In the genomic region with DNA sequence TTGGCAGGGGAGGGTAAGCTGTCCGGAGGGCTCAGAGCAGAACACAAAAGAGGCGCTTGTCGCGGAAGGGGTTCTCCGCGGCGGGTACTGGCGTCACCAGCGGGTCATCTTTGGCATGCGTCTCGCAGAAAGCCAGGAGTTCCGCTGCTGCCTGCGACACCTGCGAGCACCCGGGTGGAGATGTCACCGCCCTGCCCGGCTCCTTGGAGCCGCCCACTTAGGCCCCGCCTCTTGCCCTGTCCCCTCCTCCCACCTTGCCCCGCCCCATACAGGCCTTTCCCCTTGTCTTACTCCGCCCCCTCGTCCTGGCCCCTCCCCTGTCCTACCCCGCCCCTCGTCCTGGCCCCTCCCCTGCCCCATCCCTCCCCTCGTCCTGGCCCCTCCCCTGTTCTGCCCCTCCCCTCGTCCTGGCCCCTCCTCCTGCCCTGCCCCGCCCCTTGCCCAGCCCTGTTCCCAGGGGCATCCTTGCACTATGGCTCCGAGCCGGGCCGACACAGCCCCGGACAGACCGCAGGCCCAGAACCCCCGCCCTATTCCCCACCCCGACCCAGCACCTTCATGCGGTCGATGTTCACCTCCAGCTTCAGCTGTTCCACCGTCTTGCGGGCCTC, we compare ENCODE assay signal across 7 cellular contexts. TPM values are rescaled to one million over a fixed set of nuclear protein-coding genes. Genes with fewer than 3 reads are reported as not detected.
DNase-seq lines count a peak whose midpoint lies in the region; ATAC-seq, FAIRE-seq and TF ChIP-seq lines count a peak whose summit lies in the region.

No MANE protein-coding gene starts in this region.

- peak overlapping the region; percentile 6 for H3K4me2 ChIP-seq in neural cell (ENCODE audit: low read length)

- no peaks in the 10 kb centered on the region for H3K27me3 Mint-ChIP-seq in stimulated activated naive CD8-positive, alpha-beta T cell treated with anti-CD3 and anti-CD28 coated beads, Interleukin-15, Interleukin-2, amounts not matched to agents 100 ng/mL and 50 ng/mL, for 24 hours

- no peaks in the 10 kb centered on the region for H3K36me3 ChIP-seq in neural cell (ENCODE audit: insufficient read depth, low read length)

- peak; percentile 48 for ATAC-seq in HG03469 (IDR thresholded peaks at IDR 0.05; ENCODE audit: unreplicated experiment)

- no peak for TF ChIP-seq EP300 in neural cell (conservative IDR thresholded peaks at IDR 0.05; ENCODE audit: poor library complexity, severe bottlenecking)

- TF ChIP-seq RAD21 in neural cell (conservative IDR thresholded peaks at IDR 0.05): no peak

- H4K20me1 ChIP-seq in neural cell (ENCODE audit: insufficient read depth): no peaks in the 10 kb centered on the region

- TF ChIP-seq POLR2A in GM12892 (IDR thresholded peaks at IDR 0.05; ENCODE audit: low read depth, low read length): no peak

- H3K27ac ChIP-seq in neural cell (ENCODE audit: low read length): no peak overlapping the region

- no peaks in the 10 kb centered on the region for H3K79me2 ChIP-seq in neural cell (replicated peaks; ENCODE audit: insufficient read depth, low read length)

- peaks cover 6% of the 10 kb centered on the region for H3K36me3 Mint-ChIP-seq in stimulated activated naive CD8-positive, alpha-beta T cell treated with anti-CD3 and anti-CD28 coated beads, Interleukin-15, Interleukin-2, amounts not matched to agents 100 ng/mL and 50 ng/mL, for 24 hours (ENCODE audit: low read depth)

- H3K4me3 Mint-ChIP-seq in stimulated activated naive CD8-positive, alpha-beta T cell treated with anti-CD3 and anti-CD28 coated beads, Interleukin-15, Interleukin-2, amounts not matched to agents 100 ng/mL and 50 ng/mL, for 24 hours: peak overlapping the region; percentile 84

- H2AFZ ChIP-seq in neural cell (ENCODE audit: low read depth, low read length): no peak overlapping the region

- peak; percentile 88 for DNase-seq in GM12892 (ENCODE audit: insufficient read length)
- peak; percentile 58 for DNase-seq in OCI-M2 (lab: John Stamatoyannopoulos, UW; ENCODE audit: unreplicated experiment)
- DNase-seq in activated T-helper 1 cell treated with anti-CD3 and anti-CD28 coated beads, Interleukin-2, amount 50 U/mL, for 16 hours (ENCODE audit: low read depth in 1 of 2, low spot score in 1 of 2): peak; percentile 89 to 91
- peak; percentile 87 for DNase-seq in fibroblast of pulmonary artery (ENCODE audit: low read depth)

- peaks cover 17% of the 10 kb centered on the region for H3K4me1 Mint-ChIP-seq in stimulated activated naive CD8-positive, alpha-beta T cell treated with anti-CD3 and anti-CD28 coated beads, Interleukin-15, Interleukin-2, amounts not matched to agents 100 ng/mL and 50 ng/mL, for 24 hours (ENCODE audit: low read depth)

- no peaks in the 10 kb centered on the region for H3K9me3 ChIP-seq in neural cell (ENCODE audit: low read length)

- H3K4me3 ChIP-seq in fibroblast of pulmonary artery (replicated peaks; ENCODE audit: low read depth, low read length) (peak overlapping the region; percentile 40), neural cell (ENCODE audit: low read length) (peak overlapping the region; percentile 57)

- H3K9ac ChIP-seq in neural cell (ENCODE audit: low read length): peak overlapping the region; percentile 46

- H3K27ac Mint-ChIP-seq in stimulated activated naive CD8-positive, alpha-beta T cell treated with anti-CD3 and anti-CD28 coated beads, Interleukin-15, Interleukin-2, amounts not matched to agents 100 ng/mL and 50 ng/mL, for 24 hours: peak overlapping the region; percentile 50

- peaks cover 5% of the 10 kb centered on the region for H3K27me3 ChIP-seq in neural cell (ENCODE audit: insufficient read depth, low read depth, low read length)

- H3F3A ChIP-seq in neural cell (ENCODE audit: insufficient read depth, low read length, poor library complexity, severe bottlenecking): no peaks in the 10 kb centered on the region

- no peaks in the 10 kb centered on the region for H3K9me2 ChIP-seq in neural cell (ENCODE audit: insufficient read depth, low read length)

- TF ChIP-seq CTCF in fibroblast of pulmonary artery (IDR thresholded peaks at IDR 0.05; ENCODE audit: low read length, missing control alignments) (no peak), neural cell (IDR thresholded peaks at IDR 0.05; ENCODE audit: poor library complexity, severe bottlenecking) (no peak)

- no peaks in the 10 kb centered on the region for H3K9me3 Mint-ChIP-seq in stimulated activated naive CD8-positive, alpha-beta T cell treated with anti-CD3 and anti-CD28 coated beads, Interleukin-15, Interleukin-2, amounts not matched to agents 100 ng/mL and 50 ng/mL, for 24 hours

- FAIRE-seq in GM12892 (lab: Jason Lieb, UNC): peak; percentile 99

TF ChIP-seq in neural cell, 6 proteins besides CTCF, POLR2A, EP300 and RAD21:
- TF ChIP-seq POLR2AphosphoS5 (IDR thresholded peaks at IDR 0.05) (no peak), SMC3 (conservative IDR thresholded peaks at IDR 0.05; ENCODE audit: poor library complexity) (no peak), EZH2 (IDR thresholded peaks at IDR 0.05; ENCODE audit: borderline replicate concordance, insufficient read depth, low read length, poor library complexity, severe bottlenecking) (no peak), TAF1 (IDR thresholded peaks at IDR 0.05; ENCODE audit: low read depth) (no peak), MXI1 (conservative IDR thresholded peaks at IDR 0.05; ENCODE audit: poor library complexity, severe bottlenecking) (no peak)
- TF ChIP-seq, protein P1, sequence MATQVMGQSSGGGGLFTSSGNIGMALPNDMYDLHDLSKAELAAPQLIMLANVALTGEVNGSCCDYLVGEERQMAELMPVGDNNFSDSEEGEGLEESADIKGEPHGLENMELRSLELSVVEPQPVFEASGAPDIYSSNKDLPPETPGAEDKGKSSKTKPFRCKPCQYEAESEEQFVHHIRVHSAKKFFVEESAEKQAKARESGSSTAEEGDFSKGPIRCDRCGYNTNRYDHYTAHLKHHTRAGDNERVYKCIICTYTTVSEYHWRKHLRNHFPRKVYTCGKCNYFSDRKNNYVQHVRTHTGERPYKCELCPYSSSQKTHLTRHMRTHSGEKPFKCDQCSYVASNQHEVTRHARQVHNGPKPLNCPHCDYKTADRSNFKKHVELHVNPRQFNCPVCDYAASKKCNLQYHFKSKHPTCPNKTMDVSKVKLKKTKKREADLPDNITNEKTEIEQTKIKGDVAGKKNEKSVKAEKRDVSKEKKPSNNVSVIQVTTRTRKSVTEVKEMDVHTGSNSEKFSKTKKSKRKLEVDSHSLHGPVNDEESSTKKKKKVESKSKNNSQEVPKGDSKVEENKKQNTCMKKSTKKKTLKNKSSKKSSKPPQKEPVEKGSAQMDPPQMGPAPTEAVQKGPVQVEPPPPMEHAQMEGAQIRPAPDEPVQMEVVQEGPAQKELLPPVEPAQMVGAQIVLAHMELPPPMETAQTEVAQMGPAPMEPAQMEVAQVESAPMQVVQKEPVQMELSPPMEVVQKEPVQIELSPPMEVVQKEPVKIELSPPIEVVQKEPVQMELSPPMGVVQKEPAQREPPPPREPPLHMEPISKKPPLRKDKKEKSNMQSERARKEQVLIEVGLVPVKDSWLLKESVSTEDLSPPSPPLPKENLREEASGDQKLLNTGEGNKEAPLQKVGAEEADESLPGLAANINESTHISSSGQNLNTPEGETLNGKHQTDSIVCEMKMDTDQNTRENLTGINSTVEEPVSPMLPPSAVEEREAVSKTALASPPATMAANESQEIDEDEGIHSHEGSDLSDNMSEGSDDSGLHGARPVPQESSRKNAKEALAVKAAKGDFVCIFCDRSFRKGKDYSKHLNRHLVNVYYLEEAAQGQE (IDR thresholded peaks at IDR 0.05; ENCODE audit: borderline replicate concordance): no peak

RNA-seq across cellular contexts. Expression of a gene that starts 1.9 kb away (rescaled TPM):
- polyA plus RNA-seq in GM12892 (2012; ENCODE audit: missing spikeins): 21.2 TPM
- not detected in 2 replicates for polyA plus RNA-seq in neural cell
- polyA minus RNA-seq in neural cell: not detected in 2 replicates

RNA-seq across cellular contexts. Expression of a gene that starts 9.3 kb away (rescaled TPM):
- 13.5 TPM for polyA plus RNA-seq in GM12892 (2012; ENCODE audit: missing spikeins)
- not detected in 2 replicates for polyA plus RNA-seq in neural cell
- polyA minus RNA-seq in neural cell: not detected in 2 replicates

RNA-seq across cellular contexts. Expression of a gene that starts 26.8 kb away (rescaled TPM):
- 1.7 TPM for polyA plus RNA-seq in GM12892 (2012; ENCODE audit: missing spikeins)
- 29.3 and 32.5 TPM in 2 replicates for polyA plus RNA-seq in neural cell
- 29.4 and 40.2 TPM in 2 replicates for polyA minus RNA-seq in neural cell

RNA-seq across cellular contexts. Expression of a gene that starts 33.0 kb away (rescaled TPM):
- 340 TPM for polyA plus RNA-seq in GM12892 (2012; ENCODE audit: missing spikeins)
- polyA plus RNA-seq in neural cell: 630 and 647 TPM in 2 replicates
- polyA minus RNA-seq in neural cell: 378 and 451 TPM in 2 replicates
